ENCODE assay signal across 21 cellular contexts in the genomic region with DNA sequence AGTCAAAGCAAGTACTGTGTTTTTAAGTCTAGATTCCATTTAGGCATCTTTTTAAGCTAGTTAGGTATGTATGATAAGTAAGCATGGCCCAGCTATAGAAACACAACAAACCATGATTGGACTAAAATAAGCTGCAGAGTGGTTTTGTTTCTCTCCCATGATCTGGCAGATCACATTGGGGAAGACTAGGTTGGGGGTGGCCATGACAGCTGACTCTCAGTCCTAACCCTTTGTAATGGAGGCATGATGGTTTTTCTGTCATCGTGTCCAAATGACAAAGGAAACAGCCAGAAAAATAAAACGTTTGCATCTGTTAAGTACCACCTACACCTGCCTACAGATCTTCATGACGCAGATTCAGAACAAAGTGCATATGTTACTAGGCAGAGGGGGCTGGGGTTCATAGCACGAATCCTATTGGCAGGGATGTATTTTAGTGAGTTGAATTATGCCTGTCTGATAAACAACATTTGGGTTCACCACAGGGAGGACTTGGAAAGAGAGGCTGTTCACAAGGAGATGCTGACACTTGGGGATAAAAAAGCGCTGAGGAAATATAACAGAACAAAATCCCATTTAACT.
"Had no signal": no experiment of that assay in that cellular context is flagged by ENCODE, and none has a peak within 500 bp of the region (broad histone marks: within the 10 kb centered on the region; RNA-seq: fewer than 3 reads in every experiment).

No MANE protein-coding gene starts in this region.

- DNase-seq: activated CD4-positive, alpha-beta T cell treated with anti-CD3 and anti-CD28 coated beads, Interleukin-2, amount 10 ng/mL, durations not matched to agents 24 days and 14 days; activated CD4-positive, alpha-beta T cell treated with anti-CD3 and anti-CD28 coated beads, Interleukin-2, amount 50 U/mL, for 48 hours; activated CD4-positive, CD25-positive, alpha-beta regulatory T cell treated with anti-CD3 and anti-CD28 coated beads, Interleukin-2, amount 50 U/mL, for 72 hours; activated CD8-positive, alpha-beta memory T cell treated with anti-CD3 and anti-CD28 coated beads, Interleukin-2, amount 10 ng/mL, durations not matched to agents 7 days and 5 days; activated effector memory CD4-positive, alpha-beta T cell treated with anti-CD3 and anti-CD28 coated beads, Interleukin-2, amount 50 U/mL, for 16 hours; activated naive CD4-positive, alpha-beta T cell treated with Interleukin-2 at 50 U/mL for 16 hours; activated naive CD8-positive, alpha-beta T cell treated with anti-CD3 and anti-CD28 coated beads, Interleukin-2, amount 50 U/mL, for 24 hours; activated T-cell treated with anti-CD3 and anti-CD28 coated beads, Interleukin-2, amount 50 U/mL, for 4 hours; amniotic stem cell; body of pancreas; colonic mucosa; Kasumi-1; NCI-H1694; NCI-H2029 treated with DMSO at 0.1 percent for 48 hours; NCI-H526; NCI-H774; SIG-M5; T-helper 17 cell; T-helper 9 cell had no signal

- ATAC-seq: activated CD8-positive, alpha-beta memory T cell treated with anti-CD3 and anti-CD28 coated beads, Interleukin-2, amount 10 ng/mL, durations not matched to agents 7 days and 5 days; activated naive CD4-positive, alpha-beta T cell treated with anti-CD3 and anti-CD28 coated beads, Interleukin-2, amount 50 U/mL, for 72 hours; activated naive CD8-positive, alpha-beta T cell treated with anti-CD3 and anti-CD28 coated beads, Interleukin-2, amount 50 U/mL, for 24 hours; activated T-cell treated with anti-CD3 and anti-CD28 coated beads, Interleukin-2, amount 50 U/mL, for 4 hours; body of pancreas; T-helper 17 cell; WTC11 had no signal
